12 cellular contexts compared by ENCODE assay signal in the genomic region with DNA sequence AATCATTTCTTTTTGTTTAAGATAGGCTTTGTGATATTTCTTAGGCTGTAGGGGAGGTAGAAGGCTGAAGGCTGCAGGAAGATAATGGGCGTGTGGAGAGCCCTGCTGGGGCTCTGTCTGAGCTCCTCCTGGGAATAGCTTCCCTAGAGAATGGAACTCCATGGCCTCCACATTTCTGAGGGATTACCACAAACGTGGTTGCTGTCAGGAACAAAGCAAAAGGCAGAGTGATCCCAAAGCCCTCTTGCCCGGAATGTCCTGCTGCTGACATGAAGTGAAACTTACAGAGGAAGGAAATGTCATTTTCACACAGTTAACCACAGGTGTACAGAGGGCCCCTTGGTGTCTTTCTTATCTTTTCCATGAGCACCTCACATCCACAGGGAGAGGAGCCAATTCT.
DNase-seq lines count a peak whose midpoint lies in the region; ATAC-seq and TF ChIP-seq lines count a peak whose summit lies in the region.
"Had no signal": no experiment of that assay in that cellular context is flagged by ENCODE, and none has a peak within 500 bp of the region (broad histone marks: within the 10 kb centered on the region; RNA-seq: fewer than 3 reads in every experiment).

No MANE protein-coding gene starts in this region.

- H3K36me3 ChIP-seq in Loucy (ENCODE audit: insufficient read depth, low read length) (no peaks in the 10 kb centered on the region), mesenchymal stem cell (ENCODE audit: control insufficient read depth in 1 of 2, insufficient read depth in 2 of 2, low read depth in 1 of 2, low read length in 2 of 2) (no peaks in the 10 kb centered on the region), adrenal gland (replicated peaks in 1 of 2) (no peaks in the 10 kb centered on the region), esophagus squamous epithelium (no peaks in the 10 kb centered on the region)
- H3K36me3 ChIP-seq: thoracic aorta had no signal

- H2BK15ac ChIP-seq in mesenchymal stem cell (ENCODE audit: low read depth, poor library complexity, severe bottlenecking) = no peak overlapping the region

- H3K9me3 ChIP-seq in Loucy (ENCODE audit: insufficient read depth, low read depth, low read length) = no peaks in the 10 kb centered on the region
- no peaks in the 10 kb centered on the region for H3K9me3 ChIP-seq in mesenchymal stem cell (ENCODE audit: control insufficient read depth, low read length)
- H3K9me3 ChIP-seq in adrenal gland (replicated peaks in 1 of 3) = no peaks in the 10 kb centered on the region
- no peaks in the 10 kb centered on the region for H3K9me3 ChIP-seq in esophagus squamous epithelium
- H3K9me3 ChIP-seq: thoracic aorta had no signal

- ATAC-seq in GM18861 (IDR thresholded peaks at IDR 0.05; ENCODE audit: unreplicated experiment) = peak; percentile 36
- ATAC-seq in GM21529 (IDR thresholded peaks at IDR 0.05; ENCODE audit: unreplicated experiment) = peak; percentile 61
- ATAC-seq: PC-3 had no signal

- H3K9me2 ChIP-seq in Loucy (replicated peaks; ENCODE audit: low read depth, low read length) = no peaks in the 10 kb centered on the region

- no peaks in the 10 kb centered on the region for H3K79me1 ChIP-seq in mesenchymal stem cell (replicated peaks; ENCODE audit: low read length, poor library complexity, severe bottlenecking)

- no peaks in the 10 kb centered on the region for H3F3A ChIP-seq in Loucy (ENCODE audit: low read depth)

- TF ChIP-seq CTCF in Loucy (conservative IDR thresholded peaks at IDR 0.05; ENCODE audit: low read length) = no peak
- TF ChIP-seq CTCF in adrenal gland (IDR thresholded peaks at IDR 0.05) = no peak
- TF ChIP-seq CTCF in esophagus squamous epithelium (IDR thresholded peaks at IDR 0.05) = no peak

- H3K4me2 ChIP-seq in Loucy (ENCODE audit: low read depth, low read length, poor library complexity, severe bottlenecking) (peak overlapping the region; percentile 72), mesenchymal stem cell (ENCODE audit: low read length, poor library complexity, severe bottlenecking) (no peak overlapping the region)

- no peak overlapping the region for H2BK12ac ChIP-seq in mesenchymal stem cell (ENCODE audit: low read length in 2 of 2)

- H3K4me1 ChIP-seq in Loucy (ENCODE audit: insufficient read depth, low read length, poor library complexity, severe bottlenecking) = peaks cover 58% of the 10 kb centered on the region
- H3K4me1 ChIP-seq in mesenchymal stem cell (ENCODE audit: control insufficient read depth, insufficient read depth, low read depth, low read length) = peaks cover 3% of the 10 kb centered on the region
- H3K4me1 ChIP-seq in adrenal gland (replicated peaks in 1 of 2) = no peaks in the 10 kb centered on the region
- H3K4me1 ChIP-seq in esophagus squamous epithelium = peaks cover 0 to 2% (median under 1%) of the 10 kb centered on the region in 3 donors

- no peak overlapping the region for H2AK5ac ChIP-seq in mesenchymal stem cell (ENCODE audit: low read length, severe bottlenecking)

- H3K23ac ChIP-seq in mesenchymal stem cell (ENCODE audit: low read length in 2 of 2) = no peak overlapping the region

- H3K27me3 ChIP-seq in Loucy (ENCODE audit: insufficient read depth, low read length, poor library complexity, severe bottlenecking) (no peaks in the 10 kb centered on the region), mesenchymal stem cell (ENCODE audit: control insufficient read depth in 1 of 2, insufficient read depth in 1 of 2, low read length in 2 of 2) (no peaks in the 10 kb centered on the region), adrenal gland (no peaks in the 10 kb centered on the region), esophagus squamous epithelium (no peaks in the 10 kb centered on the region)

- H3K9ac ChIP-seq in Loucy (ENCODE audit: low read depth, low read length, poor library complexity, severe bottlenecking) (peak overlapping the region; percentile 55), mesenchymal stem cell (ENCODE audit: low read length) (no peak overlapping the region)

- H3K4me3 ChIP-seq in Loucy (ENCODE audit: low read length, poor library complexity, severe bottlenecking) (peak overlapping the region; percentile 57), mesenchymal stem cell (ENCODE audit: insufficient read depth in 1 of 2, low read depth in 1 of 2, low read length in 2 of 2) (no peak overlapping the region), adrenal gland (no peak overlapping the region), esophagus squamous epithelium (no peak overlapping the region)
- H3K4me3 ChIP-seq: thoracic aorta had no signal

- no peaks in the 10 kb centered on the region for H3K79me2 ChIP-seq in Loucy (ENCODE audit: insufficient read depth, low read length)

- TF ChIP-seq POLR2A in adrenal gland (IDR thresholded peaks at IDR 0.05) (no peak), esophagus squamous epithelium (IDR thresholded peaks at IDR 0.05) (no peak)

- no peak overlapping the region for H2BK120ac ChIP-seq in mesenchymal stem cell (ENCODE audit: low read depth, low read length)

- 31% methylated on average over 3 of the region's 3 CpGs for WGBS in mesenchymal stem cell
- 48 to 67% (median 57%) methylated on average over 3 of the region's 3 CpGs for WGBS in adrenal gland, 4 donors
- 31 to 36% methylated on average over 3 of the region's 3 CpGs for WGBS in esophagus squamous epithelium, 2 donors

- no peak overlapping the region for H4K91ac ChIP-seq in mesenchymal stem cell (ENCODE audit: low read length)

- H3K4ac ChIP-seq in mesenchymal stem cell (ENCODE audit: low read depth in 1 of 2, low read length in 2 of 2) = no peak overlapping the region

- H2BK5ac ChIP-seq in mesenchymal stem cell (ENCODE audit: low read depth, low read length, poor library complexity, severe bottlenecking) = no peak overlapping the region

- no peak overlapping the region for H3K27ac ChIP-seq in mesenchymal stem cell (ENCODE audit: low read length, poor library complexity, severe bottlenecking)
- no peak overlapping the region for H3K27ac ChIP-seq in adrenal gland
- H3K27ac ChIP-seq in esophagus squamous epithelium = no peak overlapping the region
- H3K27ac ChIP-seq: thoracic aorta had no signal

- peak overlapping the region in 1 of 2 experiments; percentile 28 for H3K18ac ChIP-seq in mesenchymal stem cell (ENCODE audit: low read depth in 1 of 2, low read length in 2 of 2)

- H2AFZ ChIP-seq in Loucy (ENCODE audit: low read length) = peak overlapping the region; percentile 48
- H2AFZ ChIP-seq in mesenchymal stem cell (ENCODE audit: low read depth, low read length) = no peak overlapping the region

- no peaks in the 10 kb centered on the region for H4K20me1 ChIP-seq in Loucy (ENCODE audit: insufficient read depth, low read length, poor library complexity, severe bottlenecking)

- H4K8ac ChIP-seq in mesenchymal stem cell (ENCODE audit: low read length) = no peak overlapping the region

- H3K14ac ChIP-seq in mesenchymal stem cell (ENCODE audit: low read length in 2 of 2) = no peak overlapping the region

- DNase-seq in mesenchymal stem cell = peak; percentile 10
- no peak for DNase-seq in NCI-H1436 treated with DMSO at 0.1 percent for 48 hours (lab: John Stamatoyannopoulos, UW)
- DNase-seq in adrenal gland = no peak
- DNase-seq in esophagus squamous epithelium (lab: John Stamatoyannopoulos, UW) = no peak
- no peak for DNase-seq in OCI-M2 (lab: John Stamatoyannopoulos, UW; ENCODE audit: unreplicated experiment)
- DNase-seq: DMS153; PC-3; stimulated activated CD4-positive, alpha-beta T cell treated with anti-CD3 and anti-CD28 coated beads, Interleukin-15, amount 100 ng/mL, for 24 hours had no signal

- intact Hi-C loops in adrenal gland (cut with DNase I) (no loop called here), esophagus squamous epithelium (cut with DNase I) (no loop called here)
